In genomic region chr12:60020068-60020467, GRCh38 we compare ENCODE assay signal across 26 cellular contexts.
"Had no signal": no experiment of that assay in that cellular context is flagged by ENCODE, and none has a peak within 500 bp of the region (broad histone marks: within the 10 kb centered on the region; RNA-seq: fewer than 3 reads in every experiment).

No MANE protein-coding gene starts in this region.

- H3K27me3 ChIP-seq: stomach, suprapubic skin, testis, thyroid gland, tibial artery, tibial nerve, transverse colon, upper lobe of left lung, upper lobe of right lung, uterus, vagina had no signal

- H3K4me1 ChIP-seq: stomach, suprapubic skin, testis, thyroid gland, tibial artery, tibial nerve, transverse colon, upper lobe of left lung, upper lobe of right lung, uterus, vagina had no signal

- DNase-seq: stimulated activated CD4-positive, alpha-beta T cell treated with anti-CD3 and anti-CD28 coated beads, Interleukin-2, amount 100 ng/mL, for 48 hours; stimulated activated CD4-positive, alpha-beta T cell treated with anti-CD3 and anti-CD28 coated beads, Interleukin-4, amount 100 ng/mL, for 1 hour; stimulated activated CD4-positive, alpha-beta T cell treated with anti-CD3 and anti-CD28 coated beads, Interleukin-4, amount 100 ng/mL, for 24 hours; stimulated activated CD4-positive, alpha-beta T cell treated with anti-CD3 and anti-CD28 coated beads, Interleukin-4, amount 100 ng/mL, for 4 hours; stimulated activated CD8-positive, alpha-beta memory T cell treated with anti-CD3 and anti-CD28 coated beads, Interleukin-4, amount 100 ng/mL, for 48 hours; stimulated activated naive B cell treated with anti-CD40 and anti-IgM and Interleukin-4, amounts not matched to agents 10 μg/mL and 1 μg/mL and 100 μg/mL, for 72 hours; stimulated activated naive CD4-positive, alpha-beta T cell; stimulated activated naive CD4-positive, alpha-beta T cell treated with Interleukin-2 at 50 U/mL for 16 hours; stimulated activated naive CD8-positive, alpha-beta T cell treated with anti-CD3 and anti-CD28 coated beads, Interleukin-15, amount 100 ng/mL, for 72 hours; stimulated activated naive CD8-positive, alpha-beta T cell treated with anti-CD3 and anti-CD28 coated beads, Interleukin-15, Interleukin-2, amounts not matched to agents 100 U/mL and 50 U/mL, for 24 hours; stomach; substantia nigra; testis; thyroid gland; tibial artery; transverse colon; trophoblast cell; upper lobe of left lung; upper lobe of right lung; uterus had no signal

- H3K9me3 ChIP-seq: stomach, suprapubic skin, testis, thoracic aorta, thyroid gland, tibial artery, tibial nerve, transverse colon, upper lobe of right lung, uterus, vagina had no signal

- H3K27ac ChIP-seq: stomach, suprapubic skin, testis, thoracic aorta, thyroid gland, tibial artery, tibial nerve, transverse colon, upper lobe of left lung, upper lobe of right lung, uterus, vagina had no signal

- H3K36me3 ChIP-seq: stomach, suprapubic skin, thoracic aorta, thyroid gland, tibial artery, tibial nerve, transverse colon, upper lobe of left lung, upper lobe of right lung, uterus, vagina had no signal

- H3K4me3 ChIP-seq: stomach, suprapubic skin, testis, thoracic aorta, thyroid gland, tibial artery, tibial nerve, transverse colon, upper lobe of left lung, upper lobe of right lung, uterus, vagina had no signal

- ATAC-seq: stimulated activated effector memory CD8-positive, alpha-beta T cell treated with anti-CD3 and anti-CD28 coated beads, Interleukin-12 subunit alpha, Interleukin-12 subunit beta, amount 100 ng/mL, for 72 hours; stimulated activated memory B cell treated with anti-CD40 and anti-IgM and Interleukin-4, amounts not matched to agents 10 μg/mL and 1 μg/mL and 100 μg/mL, for 72 hours; stimulated activated naive B cell treated with anti-CD40 and anti-IgM and Interleukin-4, amounts not matched to agents 10 μg/mL and 1 μg/mL and 100 μg/mL, for 72 hours; stimulated activated naive CD8-positive, alpha-beta T cell treated with anti-CD3 and anti-CD28 coated beads, Interleukin-15, amount 100 ng/mL, for 72 hours; stimulated activated naive CD8-positive, alpha-beta T cell treated with anti-CD3 and anti-CD28 coated beads, Interleukin-15, Interleukin-2, amounts not matched to agents 100 U/mL and 50 U/mL, for 24 hours; upper lobe of right lung had no signal
